ENCODE assay signal across 8 cellular contexts in the genomic region with DNA sequence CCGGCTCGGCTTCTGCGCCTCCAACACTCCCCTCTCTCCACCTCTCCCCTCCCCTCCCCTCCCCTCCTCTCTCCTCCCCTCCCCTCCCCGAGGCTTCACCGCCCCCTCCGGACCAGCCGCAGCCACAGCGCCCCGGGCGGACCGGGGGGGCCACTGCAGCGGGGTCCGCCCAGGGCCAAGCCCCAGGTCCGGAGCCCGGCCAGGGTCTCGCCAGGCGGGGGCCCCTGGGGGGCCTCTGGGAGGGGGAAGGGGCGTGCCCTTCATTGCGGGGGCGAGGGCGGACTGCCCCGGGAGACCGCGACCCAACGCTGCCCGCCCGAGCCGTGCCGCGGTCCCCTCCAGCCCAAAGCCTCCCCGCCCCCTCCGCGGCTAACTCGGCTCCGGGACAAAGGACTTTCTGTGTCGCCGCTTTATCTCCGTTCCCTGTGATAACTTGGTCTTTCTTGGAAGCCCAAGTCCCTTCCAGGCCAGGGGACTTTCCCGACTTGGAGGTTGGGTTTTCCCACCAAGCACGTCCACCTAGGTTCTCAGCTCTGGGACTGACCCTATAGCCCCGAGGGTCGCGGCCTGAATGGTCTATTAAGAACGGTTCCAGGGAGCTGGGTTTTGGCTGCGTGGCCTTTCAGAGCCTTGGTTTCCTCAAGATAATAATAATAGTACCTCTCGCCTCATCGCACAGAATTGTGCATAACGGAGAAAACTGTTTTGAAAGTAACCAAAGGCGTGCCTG. TPM values are rescaled to one million over a fixed set of nuclear protein-coding genes. Genes with fewer than 3 reads are reported as not detected.
DNase-seq lines count a peak whose midpoint lies in the region; ATAC-seq and TF ChIP-seq lines count a peak whose summit lies in the region.

A gene (minus strand): TSS at position 29 of the 730 bp plus-strand sequence. CDS start 97 bp downstream, outside the sequence.

- ATAC-seq in GM21381 (IDR thresholded peaks at IDR 0.05; ENCODE audit: unreplicated experiment): peak; percentile 61
- peak; percentile 73 for ATAC-seq in stimulated activated naive CD8-positive, alpha-beta T cell treated with anti-CD3 and anti-CD28 coated beads, Interleukin-15, amount 100 ng/mL, for 72 hours

- peaks cover 39% of the 10 kb centered on the region for H3K36me3 Mint-ChIP-seq in activated T-helper 2 cell treated with anti-CD3 and anti-CD28 coated beads, Interferon-gamma antibody, Interleukin-2, Interleukin-4, amounts not matched to agents 10 μg/mL and 5 μg/mL and 100 μg/mL, durations not matched to agents 14 hours and 24 hours and 36 hours (ENCODE audit: low read depth)
- peaks cover 39% of the 10 kb centered on the region for H3K36me3 Mint-ChIP-seq in nephron progenitor cell (ENCODE audit: low read depth)

- intact Hi-C loops in activated T-helper 2 cell treated with anti-CD3 and anti-CD28 coated beads, Interferon-gamma antibody, Interleukin-2, Interleukin-4, amounts not matched to agents 10 μg/mL and 5 μg/mL and 100 μg/mL, durations not matched to agents 14 hours and 24 hours and 36 hours (cut with micrococcal nuclease): loop anchor here (1.0 to 5.0 kb wide), 7 partner anchors 28 to 847 kb away; a partner anchor contains a TSS

- no peaks in the 10 kb centered on the region for H3K9me3 Mint-ChIP-seq in activated T-helper 2 cell treated with anti-CD3 and anti-CD28 coated beads, Interferon-gamma antibody, Interleukin-2, Interleukin-4, amounts not matched to agents 10 μg/mL and 5 μg/mL and 100 μg/mL, durations not matched to agents 14 hours and 24 hours and 36 hours
- no peaks in the 10 kb centered on the region for H3K9me3 Mint-ChIP-seq in nephron progenitor cell
- H3K9me3 Mint-ChIP-seq in stimulated activated naive CD8-positive, alpha-beta T cell treated with anti-CD3 and anti-CD28 coated beads, Interleukin-15, amount 100 ng/mL, for 72 hours: no peaks in the 10 kb centered on the region

- TF ChIP-seq CTCF in fibroblast of pulmonary artery (IDR thresholded peaks at IDR 0.05; ENCODE audit: low read length, missing control alignments) (peak; percentile 13), nephron progenitor cell (IDR thresholded peaks at IDR 0.05) (peak; percentile 29)

- H3K4me3 ChIP-seq in fibroblast of pulmonary artery (replicated peaks; ENCODE audit: low read depth, low read length): peak within 1 kb of the TSS; percentile 98

- H3K27ac Mint-ChIP-seq in activated T-helper 2 cell treated with anti-CD3 and anti-CD28 coated beads, Interferon-gamma antibody, Interleukin-2, Interleukin-4, amounts not matched to agents 10 μg/mL and 5 μg/mL and 100 μg/mL, durations not matched to agents 14 hours and 24 hours and 36 hours: peak within 1 kb of the TSS; percentile 96
- H3K27ac Mint-ChIP-seq in nephron progenitor cell: peak within 1 kb of the TSS; percentile 100
- H3K27ac Mint-ChIP-seq in stimulated activated naive CD8-positive, alpha-beta T cell treated with anti-CD3 and anti-CD28 coated beads, Interleukin-15, amount 100 ng/mL, for 72 hours: peak within 1 kb of the TSS; percentile 95 to 98

- DNase-seq in CMK (ENCODE audit: low read depth): peak; percentile 80
- DNase-seq in KG1 (lab: John Stamatoyannopoulos, UW): peak; percentile 83
- DNase-seq in RPMI8226: peak; percentile 95
- peak; percentile 79 for DNase-seq in activated T-helper 2 cell treated with anti-CD3 and anti-CD28 coated beads, Interferon-gamma antibody, Interleukin-2, Interleukin-4, amounts not matched to agents 10 μg/mL and 5 μg/mL and 100 μg/mL, durations not matched to agents 14 hours and 24 hours and 36 hours (ENCODE audit: low spot score)
- DNase-seq in fibroblast of pulmonary artery (ENCODE audit: low read depth): peak; percentile 90
- peak; percentile 84 for DNase-seq in nephron progenitor cell
- DNase-seq in stimulated activated naive CD8-positive, alpha-beta T cell treated with anti-CD3 and anti-CD28 coated beads, Interleukin-15, amount 100 ng/mL, for 72 hours: peak; percentile 88 to 90

- no peaks in the 10 kb centered on the region for H3K27me3 Mint-ChIP-seq in activated T-helper 2 cell treated with anti-CD3 and anti-CD28 coated beads, Interferon-gamma antibody, Interleukin-2, Interleukin-4, amounts not matched to agents 10 μg/mL and 5 μg/mL and 100 μg/mL, durations not matched to agents 14 hours and 24 hours and 36 hours (ENCODE audit: low read depth)
- no peaks in the 10 kb centered on the region for H3K27me3 Mint-ChIP-seq in nephron progenitor cell (ENCODE audit: low read depth, poor library complexity)
- H3K27me3 Mint-ChIP-seq in stimulated activated naive CD8-positive, alpha-beta T cell treated with anti-CD3 and anti-CD28 coated beads, Interleukin-15, amount 100 ng/mL, for 72 hours: no peaks in the 10 kb centered on the region

- H3K4me1 Mint-ChIP-seq in activated T-helper 2 cell treated with anti-CD3 and anti-CD28 coated beads, Interferon-gamma antibody, Interleukin-2, Interleukin-4, amounts not matched to agents 10 μg/mL and 5 μg/mL and 100 μg/mL, durations not matched to agents 14 hours and 24 hours and 36 hours (ENCODE audit: low read depth): peaks cover 25% of the 10 kb centered on the region
- H3K4me1 Mint-ChIP-seq in nephron progenitor cell: peaks cover 32% of the 10 kb centered on the region
- H3K4me1 Mint-ChIP-seq in stimulated activated naive CD8-positive, alpha-beta T cell treated with anti-CD3 and anti-CD28 coated beads, Interleukin-15, amount 100 ng/mL, for 72 hours: peaks cover 38% of the 10 kb centered on the region

- peak within 1 kb of the TSS; percentile 96 for H3K4me3 Mint-ChIP-seq in activated T-helper 2 cell treated with anti-CD3 and anti-CD28 coated beads, Interferon-gamma antibody, Interleukin-2, Interleukin-4, amounts not matched to agents 10 μg/mL and 5 μg/mL and 100 μg/mL, durations not matched to agents 14 hours and 24 hours and 36 hours (ENCODE audit: low read depth)
- peak within 1 kb of the TSS; percentile 96 for H3K4me3 Mint-ChIP-seq in nephron progenitor cell
- H3K4me3 Mint-ChIP-seq in stimulated activated naive CD8-positive, alpha-beta T cell treated with anti-CD3 and anti-CD28 coated beads, Interleukin-15, amount 100 ng/mL, for 72 hours: peak within 1 kb of the TSS; percentile 98 to 99

RNA-seq across cellular contexts. Expression of the gene that starts here (rescaled TPM):
- 71.3 and 73.3 TPM in 2 replicates for total RNA-seq in activated T-helper 2 cell treated with anti-CD3 and anti-CD28 coated beads, Interferon-gamma antibody, Interleukin-2, Interleukin-4, amounts not matched to agents 10 μg/mL and 5 μg/mL and 100 μg/mL, durations not matched to agents 14 hours and 24 hours and 36 hours

Comparison
In these comparisons a context has a peak if more than half of its experiments do, and no peak if none do; other contexts are left out.
1. Peak in every context shown above with its lines: DNase-seq, ATAC-seq and H3K4me3 ChIP-seq.